In the genomic region with DNA sequence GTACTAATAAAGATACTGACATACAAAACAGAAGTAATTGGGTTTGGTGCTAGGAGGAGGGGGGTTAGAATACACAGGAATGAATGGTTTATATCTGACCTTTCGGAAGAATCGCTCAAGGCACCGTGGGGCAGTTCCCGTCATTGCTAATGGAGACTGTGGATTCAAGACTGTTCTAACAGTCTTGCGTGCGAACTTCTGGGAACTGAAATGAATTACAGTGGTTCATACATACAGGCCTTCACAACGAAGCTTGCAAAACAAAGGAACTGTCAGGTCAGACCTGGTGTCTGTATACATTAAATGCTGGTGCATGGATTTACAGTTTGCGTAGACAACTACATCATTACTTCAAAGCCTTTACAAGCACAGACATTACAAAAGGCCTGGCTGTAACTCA, we compare ENCODE assay signal across 25 cellular contexts.
DNase-seq lines count a peak whose midpoint lies in the region; ATAC-seq, FAIRE-seq and TF ChIP-seq lines count a peak whose summit lies in the region.
"Had no signal": no experiment of that assay in that cellular context is flagged by ENCODE, and none has a peak within 500 bp of the region (broad histone marks: within the 10 kb centered on the region; RNA-seq: fewer than 3 reads in every experiment).

No MANE protein-coding gene starts in this region.

- intact Hi-C loops in HepG2 (cut with micrococcal nuclease; ENCODE audit: unreplicated experiment), result no loop called here
- intact Hi-C loops in right lobe of liver (cut with DNase I), result no loop called here

- POLR2A ChIA-PET in HepG2 (lab: Yijun Ruan, JAX), result no interaction called here

- no peak for DNase-seq in HepG2 (ENCODE audit: low spot score)
- DNase-seq in right lobe of liver, result no peak
- DNase-seq in RPMI7951 (ENCODE audit: low read depth), result peak; percentile 75
- DNase-seq in SK-MEL-5 (ENCODE audit: low read depth, low spot score), result peak; percentile 98
- no peak for DNase-seq in smooth muscle cell (lab: John Stamatoyannopoulos, UW; ENCODE audit: unreplicated experiment)
- DNase-seq in AG20443 (ENCODE audit: low spot score), result no peak
- no peak for DNase-seq in hepatic stellate cell (ENCODE audit: low spot score)
- DNase-seq in NCI-H2029 (lab: John Stamatoyannopoulos, UW), result no peak
- DNase-seq: AML-193; BE2C; Calu3; CD4-positive, alpha-beta T cell; CD8-positive, alpha-beta memory T cell; COR-L47; DMS53; DMS79 treated with DMSO at 0.1 percent for 48 hours; GF-D8; GM23248; H7; HCEC 1CT had no signal

- ATAC-seq in HepG2 (peak; percentile 29; the same call in 1 of the 3 replicates), right lobe of liver (no peak)

- H3K79me2 ChIP-seq in HepG2 (ENCODE audit: insufficient read depth, low read length), result no peaks in the 10 kb centered on the region
- H3K79me2 ChIP-seq in smooth muscle cell (ENCODE audit: low read depth), result no peaks in the 10 kb centered on the region

- H3K36me3 ChIP-seq in HepG2 (replicated peaks in 1 of 2; ENCODE audit: control insufficient read depth in 1 of 2, insufficient read depth in 2 of 2, low read length in 2 of 2) (no peaks in the 10 kb centered on the region), right lobe of liver (no peaks in the 10 kb centered on the region), smooth muscle cell (ENCODE audit: low read depth) (no peaks in the 10 kb centered on the region)
- H3K36me3 ChIP-seq: BE2C; BLaER1 treated with 17β-estradiol and CSF1 and Interleukin-3, amounts not matched to agents 10 nM and 100 nM had no signal

- TF ChIP-seq CTCF in HepG2 (CRISPR knock-in tag; IDR thresholded peaks at IDR 0.05) (no peak), right lobe of liver (IDR thresholded peaks at IDR 0.05) (no peak), smooth muscle cell (IDR thresholded peaks at IDR 0.05; ENCODE audit: borderline replicate concordance, insufficient read depth, poor library complexity, severe bottlenecking) (no peak)

- TF ChIP-seq EP300 in HepG2 (IDR thresholded peaks at IDR 0.05; ENCODE audit: low read depth in 2 of 2, low read length in 2 of 2), result no peak
- no peak for TF ChIP-seq EP300 in HepG2 (CRISPR knock-in tag; IDR thresholded peaks at IDR 0.05; ENCODE audit: borderline replicate concordance)

- H2AFZ ChIP-seq in HepG2 (ENCODE audit: low read length) (no peak overlapping the region), smooth muscle cell (ENCODE audit: low read depth) (peak overlapping the region; percentile 60)
- H2AFZ ChIP-seq: GM23248 had no signal

- WGBS in HepG2 (ENCODE audit: low lambda C conversion rate), result 64% methylated on average over 8 of the region's 8 CpGs
- 81% methylated on average over 8 of the region's 8 CpGs for WGBS in right lobe of liver (ENCODE audit: insufficient coverage, low coverage, low lambda C conversion rate, missing lambda C conversion rate)
- 77% methylated on average over 8 of the region's 8 CpGs for WGBS in smooth muscle cell (ENCODE audit: low lambda C conversion rate)

- no peak for TF ChIP-seq RAD21 in HepG2 (CRISPR knock-in tag; IDR thresholded peaks at IDR 0.05)

- no TSS peak for BruUV-seq in HepG2 (replicated peaks; lab: Mats Ljungman, UMichigan)

- no peaks in the 10 kb centered on the region for H3K9me3 ChIP-seq in HepG2 (ENCODE audit: low read length)
- no peaks in the 10 kb centered on the region for H3K9me3 ChIP-seq in right lobe of liver
- H3K9me3 ChIP-seq in smooth muscle cell (replicated peaks; ENCODE audit: low read depth), result no peaks in the 10 kb centered on the region
- H3K9me3 ChIP-seq: BE2C; BLaER1 treated with 17β-estradiol and CSF1 and Interleukin-3, amounts not matched to agents 10 nM and 100 nM had no signal

- H3K27me3 ChIP-seq in HepG2 (ENCODE audit: control insufficient read depth in 1 of 2, insufficient read depth in 2 of 2, low read length in 2 of 2) (no peaks in the 10 kb centered on the region), right lobe of liver (no peaks in the 10 kb centered on the region), smooth muscle cell (ENCODE audit: low read depth) (no peaks in the 10 kb centered on the region)
- H3K27me3 ChIP-seq: BE2C; BLaER1 treated with 17β-estradiol and CSF1 and Interleukin-3, amounts not matched to agents 10 nM and 100 nM had no signal

- H3F3A ChIP-seq in smooth muscle cell (ENCODE audit: low read depth), result no peaks in the 10 kb centered on the region

- no peak overlapping the region for H3K27ac ChIP-seq in HepG2 (ENCODE audit: extremely low read length, insufficient read depth, low read length)
- H3K27ac ChIP-seq in right lobe of liver, result no peak overlapping the region
- H3K27ac ChIP-seq in smooth muscle cell (ENCODE audit: low read depth), result no peak overlapping the region
- H3K27ac ChIP-seq: 22Rv1; BLaER1 treated with 17β-estradiol and CSF1 and Interleukin-3, amounts not matched to agents 10 nM and 100 nM; GM23248 had no signal

- FAIRE-seq in HepG2 (lab: Jason Lieb, UNC), result no peak
- FAIRE-seq: A204.1, GM12892, GM19239 had no signal

- in situ Hi-C loops in HepG2 (cut with HindIII; ENCODE audit: extremely low pct_ligation_motif_present, low pct_unique_long_range_greater_than_20kb) (no loop called here), SK-MEL-5 (cut with HindIII; ENCODE audit: low pct_unique_long_range_greater_than_20kb, low sequenced_read_pairs) (no loop called here)

- TF ChIP-seq POLR2A in HepG2 (IDR thresholded peaks at IDR 0.05; ENCODE audit: insufficient read depth in 1 of 2, low read depth in 2 of 2, low read length in 2 of 2) (no peak), right lobe of liver (IDR thresholded peaks at IDR 0.05) (no peak)

- no peak overlapping the region for H3K9ac ChIP-seq in HepG2 (ENCODE audit: insufficient read depth, low read depth, low read length)
- no peak overlapping the region for H3K9ac ChIP-seq in smooth muscle cell (ENCODE audit: low read depth)
- H3K9ac ChIP-seq: BLaER1 treated with 17β-estradiol and CSF1 and Interleukin-3, amounts not matched to agents 10 nM and 100 nM; GM23248 had no signal

- H3K4me2 ChIP-seq in HepG2 (ENCODE audit: low read depth, low read length) (no peak overlapping the region), smooth muscle cell (no peak overlapping the region)
- H3K4me2 ChIP-seq: BLaER1 treated with 17β-estradiol and CSF1 and Interleukin-3, amounts not matched to agents 10 nM and 100 nM had no signal

- H4K20me1 ChIP-seq in HepG2 (ENCODE audit: insufficient read depth, low read length) (no peaks in the 10 kb centered on the region), smooth muscle cell (ENCODE audit: low read depth) (no peaks in the 10 kb centered on the region)
- H4K20me1 ChIP-seq: BLaER1 treated with 17β-estradiol and CSF1 and Interleukin-3, amounts not matched to agents 10 nM and 100 nM had no signal

- H3K4me1 ChIP-seq in HepG2 (ENCODE audit: insufficient read depth, low read length) (peaks cover 8% of the 10 kb centered on the region; the same call in 1 of the 2 replicates), right lobe of liver (no peaks in the 10 kb centered on the region), smooth muscle cell (ENCODE audit: low read depth) (peaks cover 3% of the 10 kb centered on the region)
- H3K4me1 ChIP-seq: BE2C; BLaER1 treated with 17β-estradiol and CSF1 and Interleukin-3, amounts not matched to agents 10 nM and 100 nM had no signal

- CTCF ChIA-PET in HepG2 (lab: Yijun Ruan, JAX; ENCODE audit: low intra/inter-chr PET ratio, low total read pairs), result no interaction called here

- H3K4me3 ChIP-seq in HepG2 (replicated peaks in 1 of 3; ENCODE audit: insufficient read depth in 1 of 3, low read depth in 2 of 3, low read length in 3 of 3), result no peak overlapping the region
- no peak overlapping the region for H3K4me3 ChIP-seq in right lobe of liver
- no peak overlapping the region for H3K4me3 ChIP-seq in smooth muscle cell
- H3K4me3 ChIP-seq: BLaER1 treated with 17β-estradiol and CSF1 and Interleukin-3, amounts not matched to agents 10 nM and 100 nM; GM23248 had no signal

TF ChIP-seq in HepG2, 621 proteins besides CTCF, POLR2A, EP300 and RAD21:
- TF ChIP-seq TP53 (CRISPR knock-in tag; conservative IDR thresholded peaks at IDR 0.05) (no peak), SRSF1 (optimal IDR thresholded peaks at IDR 0.05; ENCODE audit: low read depth, low read length) (no peak), ZSCAN25 (CRISPR knock-in tag; IDR thresholded peaks at IDR 0.05) (no peak), AHDC1 (CRISPR knock-in tag; IDR thresholded peaks at IDR 0.05; ENCODE audit: borderline replicate concordance) (no peak), MLLT10 (CRISPR knock-in tag; IDR thresholded peaks at IDR 0.05) (no peak)

Comparison
In these comparisons a context has a peak if more than half of its experiments do, and no peak if none do; other contexts are left out.
1. DNase-seq: peak in RPMI7951 (single experiment) and SK-MEL-5 (single experiment); none in HepG2 (single experiment), right lobe of liver (0 of 3), smooth muscle cell (single experiment), AG20443 (single experiment), hepatic stellate cell (single experiment) and NCI-H2029 (single experiment).